Comparison of ENCODE assay signal across 8 cellular contexts in the genomic region with DNA sequence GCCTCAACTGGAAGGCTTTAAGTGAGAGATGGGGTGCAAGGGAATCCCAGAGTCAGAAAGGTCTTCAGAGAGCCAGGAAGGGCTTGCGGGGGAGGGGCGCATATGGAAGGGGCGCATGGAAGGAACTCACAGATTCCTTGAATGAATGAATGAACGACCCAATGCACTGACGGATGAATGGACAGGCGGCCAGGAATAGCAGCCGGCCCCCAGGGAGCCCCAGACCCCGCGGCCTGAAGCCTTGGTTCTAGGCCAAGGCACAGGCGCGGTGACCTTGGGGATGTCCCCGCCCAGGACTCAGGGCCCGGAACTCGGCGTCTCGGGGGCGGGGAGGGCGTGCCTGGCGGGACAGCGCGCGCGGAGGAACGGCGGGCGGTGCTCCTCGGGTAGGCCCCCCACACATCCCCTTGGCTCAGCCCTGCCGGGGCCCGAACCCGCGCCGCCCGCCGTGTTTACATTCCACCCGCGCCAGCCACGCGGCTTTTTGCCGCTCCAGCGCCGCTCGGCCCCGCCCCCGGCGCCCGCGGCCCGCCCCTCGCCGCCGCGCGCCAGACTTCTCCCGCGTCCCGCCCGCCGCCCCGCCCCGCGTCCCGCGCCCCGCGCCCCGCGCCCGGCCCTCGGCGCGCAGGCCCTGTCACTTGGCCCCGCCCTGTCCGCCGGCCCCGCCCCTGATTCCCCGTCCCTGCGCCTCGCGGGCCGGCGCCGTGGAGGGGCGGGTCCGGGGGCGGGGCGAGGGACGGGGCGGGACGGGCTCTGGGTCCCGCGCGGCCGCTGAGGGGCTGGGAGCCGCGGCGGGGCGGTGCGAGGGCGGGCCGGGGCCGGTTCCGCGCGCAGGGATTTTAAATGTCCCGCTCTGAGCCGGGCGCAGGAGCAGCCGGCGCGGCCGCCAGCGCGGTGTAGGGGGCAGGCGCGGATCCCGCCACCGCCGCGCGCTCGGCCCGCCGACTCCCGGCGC. TPM values are rescaled to one million over a fixed set of nuclear protein-coding genes. Genes with fewer than 3 reads are reported as not detected.
A peak's percentile ranks its signal among the peaks of the same experiment; 100 is the strongest.
DNase-seq lines count a peak whose midpoint lies in the region; ATAC-seq and TF ChIP-seq lines count a peak whose summit lies in the region.

A gene (plus strand): TSS at position 867 of the 955 bp plus-strand sequence. CDS start 565 bp downstream, outside the sequence.

- H2BK5ac ChIP-seq in H9 (ENCODE audit: insufficient read length, low read length) = no peak within 1 kb of the TSS

- no peak within 1 kb of the TSS for H2BK120ac ChIP-seq in H9 (ENCODE audit: low read depth, low read length, poor library complexity, severe bottlenecking)

- H4K91ac ChIP-seq in H9 (ENCODE audit: insufficient read length, low read depth, low read length) = no peak within 1 kb of the TSS

- H3F3A ChIP-seq in MM.1S (ENCODE audit: insufficient read depth, low read length) = peaks cover 30% of the 10 kb centered on the region

- no peak within 1 kb of the TSS for H4K8ac ChIP-seq in H9 (replicated peaks; ENCODE audit: insufficient read length, low read depth, low read length)

- no peak within 1 kb of the TSS for H3K4ac ChIP-seq in H9 (ENCODE audit: low read depth, low read length)

- no peak within 1 kb of the TSS for H3K23ac ChIP-seq in H9 (ENCODE audit: insufficient read length, low read depth, low read length)

- no peaks in the 10 kb centered on the region for H3K79me1 ChIP-seq in H9 (ENCODE audit: insufficient read depth, low read depth, low read length, poor library complexity, severe bottlenecking)

- no peak within 1 kb of the TSS for H2BK15ac ChIP-seq in H9 (ENCODE audit: low read depth, low read length)

- no peaks in the 10 kb centered on the region for H3K36me3 ChIP-seq in MM.1S (replicated peaks; ENCODE audit: insufficient read depth, low read length)
- H3K36me3 ChIP-seq in SK-N-MC (ENCODE audit: insufficient read depth, low read length) = no peaks in the 10 kb centered on the region; the same call in 1 of the 2 replicates
- no peaks in the 10 kb centered on the region for H3K36me3 ChIP-seq in suprapubic skin

- no peak for TF ChIP-seq POLR2A in suprapubic skin (IDR thresholded peaks at IDR 0.05)

- peak within 1 kb of the TSS; percentile 49 for H3K4me2 ChIP-seq in H9 (ENCODE audit: insufficient read depth, insufficient read length, low read length)
- H3K4me2 ChIP-seq in MM.1S (ENCODE audit: low read depth, low read length) = peak within 1 kb of the TSS; percentile 89

- H3K9ac ChIP-seq in H9 (ENCODE audit: extremely low read depth, insufficient read length, low read length) = no peak within 1 kb of the TSS
- peak within 1 kb of the TSS; percentile 89 for H3K9ac ChIP-seq in MM.1S (ENCODE audit: low read length)
- H3K9ac ChIP-seq in SK-N-MC (ENCODE audit: insufficient read length) = peak within 1 kb of the TSS; percentile 66

- H3K9me3 ChIP-seq in H9 (ENCODE audit: control insufficient read depth, low read depth, low read length) (no peaks in the 10 kb centered on the region), MM.1S (replicated peaks; ENCODE audit: insufficient read depth, low read length) (no peaks in the 10 kb centered on the region), SK-N-MC (ENCODE audit: low read depth, low read length) (no peaks in the 10 kb centered on the region), suprapubic skin (no peaks in the 10 kb centered on the region)

- peak within 1 kb of the TSS in 2 of 3 experiments; percentile 81 to 86; a peak in 5 of 7 replicates for H3K27ac Mint-ChIP-seq in H9
- H3K27ac Mint-ChIP-seq in activated naive CD4-positive, alpha-beta T cell treated with anti-CD3 and anti-CD28 coated beads for 36 hours = peak within 1 kb of the TSS; percentile 88

- peak; percentile 51 for DNase-seq in GF-D8 (lab: John Stamatoyannopoulos, UW)
- DNase-seq in H9 = peak; percentile 85
- peak; percentile 89 for DNase-seq in MM.1S
- DNase-seq in SK-N-MC (ENCODE audit: low read depth, low spot score) = no peak
- DNase-seq in activated naive CD4-positive, alpha-beta T cell treated with anti-CD3 and anti-CD28 coated beads for 36 hours = peak; percentile 97
- peak; percentile 87 for DNase-seq in globus pallidus (ENCODE audit: low spot score)
- peak; percentile 76 for DNase-seq in omental fat pad (ENCODE audit: low spot score)
- DNase-seq in suprapubic skin (ENCODE audit: low spot score in 2 of 2) = peak; percentile 94 to 95

- peak; percentile 98 for ATAC-seq in omental fat pad (ENCODE audit: low FRiP score)

- H4K5ac ChIP-seq in H9 (ENCODE audit: insufficient read length, low read depth, low read length) = no peak within 1 kb of the TSS

- H3K18ac ChIP-seq in H9 (ENCODE audit: insufficient read length, low read depth, low read length) = peak within 1 kb of the TSS; percentile 19

- H3K4me3 ChIP-seq in MM.1S (ENCODE audit: low read length) (peak within 1 kb of the TSS; percentile 80), SK-N-MC (peak within 1 kb of the TSS; percentile 79), suprapubic skin (peak within 1 kb of the TSS; percentile 69)

- H3K4me1 Mint-ChIP-seq in H9 = peaks cover 0 to 11% of the 10 kb centered on the region in 2 experiments; a peak in 3 of 4 replicates
- peaks cover 11% of the 10 kb centered on the region for H3K4me1 Mint-ChIP-seq in activated naive CD4-positive, alpha-beta T cell treated with anti-CD3 and anti-CD28 coated beads for 36 hours (ENCODE audit: low read depth)

- H2AFZ ChIP-seq in H9 (ENCODE audit: low read length) (no peak within 1 kb of the TSS), MM.1S (ENCODE audit: low read length) (peak within 1 kb of the TSS; percentile 73)

- intact Hi-C loops in activated naive CD4-positive, alpha-beta T cell treated with anti-CD3 and anti-CD28 coated beads for 36 hours (cut with micrococcal nuclease) = loop anchor here (1.0 to 5.0 kb wide), 8 partner anchors 20 to 599 kb away; a partner anchor contains a TSS

- no peak within 1 kb of the TSS for H3T11ph ChIP-seq in H9 (ENCODE audit: low read length)

- no peaks in the 10 kb centered on the region; a peak in 1 of 5 replicates for H3K9me3 Mint-ChIP-seq in H9
- no peaks in the 10 kb centered on the region for H3K9me3 Mint-ChIP-seq in activated naive CD4-positive, alpha-beta T cell treated with anti-CD3 and anti-CD28 coated beads for 36 hours

- H3K14ac ChIP-seq in H9 (ENCODE audit: insufficient read depth, low read length) = no peak within 1 kb of the TSS

- CTCF ChIA-PET in activated naive CD4-positive, alpha-beta T cell treated with anti-CD3 and anti-CD28 coated beads for 36 hours (lab: Charles Lee) = no interaction called here

- no peak within 1 kb of the TSS for H2BK12ac ChIP-seq in H9 (ENCODE audit: insufficient read length, low read depth, low read length)

- H3K9me2 ChIP-seq in MM.1S (replicated peaks; ENCODE audit: insufficient read depth, low read length) = no peaks in the 10 kb centered on the region

- no peak within 1 kb of the TSS for H2AK5ac ChIP-seq in H9 (ENCODE audit: insufficient read length, low read length)

- peaks cover 5% of the 10 kb centered on the region for H3K23me2 ChIP-seq in H9 (ENCODE audit: insufficient read length, low read depth, low read length, poor library complexity, severe bottlenecking)

- H3K4me1 ChIP-seq in H9 (ENCODE audit: insufficient read depth, low read length) (no peaks in the 10 kb centered on the region; the same call in 1 of the 2 replicates), MM.1S (ENCODE audit: low read length) (peaks cover 28% of the 10 kb centered on the region), suprapubic skin (peaks cover 23% of the 10 kb centered on the region)

- no peaks in the 10 kb centered on the region for H3K27me3 ChIP-seq in H9 (ENCODE audit: insufficient read depth, low read length)
- H3K27me3 ChIP-seq in MM.1S (replicated peaks; ENCODE audit: insufficient read depth, low read length) = no peaks in the 10 kb centered on the region
- H3K27me3 ChIP-seq in suprapubic skin = no peaks in the 10 kb centered on the region

- H3K27ac ChIP-seq in H9 (ENCODE audit: insufficient read length, low read depth, low read length) (no peak within 1 kb of the TSS), MM.1S (ENCODE audit: low read length) (peak within 1 kb of the TSS; percentile 46; the same call in 1 of the 2 replicates), SK-N-MC (no peak within 1 kb of the TSS), suprapubic skin (peak within 1 kb of the TSS; percentile 34)

- no CpG with 5 or more reads among the region's 125 CpGs for WGBS in H9 (ENCODE audit: extremely low coverage, insufficient read length, low lambda C conversion rate)
- WGBS in suprapubic skin = 11% methylated on average over 9 of the region's 125 CpGs

- H3K79me2 ChIP-seq in H9 (ENCODE audit: insufficient read depth, low read length) (no peaks in the 10 kb centered on the region), MM.1S (ENCODE audit: low read length) (peaks cover 15% of the 10 kb centered on the region)

- peaks cover 6 to 17% (median 9%) of the 10 kb centered on the region in 3 experiments for H3K36me3 Mint-ChIP-seq in H9 (ENCODE audit: insufficient read depth in 1 of 3, low read depth in 3 of 3)
- H3K36me3 Mint-ChIP-seq in activated naive CD4-positive, alpha-beta T cell treated with anti-CD3 and anti-CD28 coated beads for 36 hours (ENCODE audit: low read depth) = peaks cover 8% of the 10 kb centered on the region

- H3K27me3 Mint-ChIP-seq in H9 (ENCODE audit: low read depth) = peaks cover 7% of the 10 kb centered on the region
- H3K27me3 Mint-ChIP-seq in activated naive CD4-positive, alpha-beta T cell treated with anti-CD3 and anti-CD28 coated beads for 36 hours (ENCODE audit: low read depth) = no peaks in the 10 kb centered on the region

- TF ChIP-seq CTCF in H9 (conservative IDR thresholded peaks at IDR 0.05) (no peak), MM.1S (IDR thresholded peaks at IDR 0.05; ENCODE audit: low read length) (no peak), omental fat pad (IDR thresholded peaks at IDR 0.05) (no peak), suprapubic skin (IDR thresholded peaks at IDR 0.05) (no peak)

- H3K56ac ChIP-seq in H9 (ENCODE audit: insufficient read length, low read depth, low read length) = no peak within 1 kb of the TSS

- TF ChIP-seq EP300 in suprapubic skin (IDR thresholded peaks at IDR 0.05) = no peak

- no peak within 1 kb of the TSS for H2BK20ac ChIP-seq in H9 (ENCODE audit: low read depth, low read length, poor library complexity, severe bottlenecking)

- H4K20me1 ChIP-seq in H9 (ENCODE audit: control insufficient read depth, insufficient read depth, insufficient read length) (no peaks in the 10 kb centered on the region), MM.1S (ENCODE audit: insufficient read depth, low read length) (no peaks in the 10 kb centered on the region)

- peak within 1 kb of the TSS; percentile 72 to 90 for H3K4me3 Mint-ChIP-seq in H9
- H3K4me3 Mint-ChIP-seq in activated naive CD4-positive, alpha-beta T cell treated with anti-CD3 and anti-CD28 coated beads for 36 hours = peak within 1 kb of the TSS; percentile 84

RNA-seq across cellular contexts. Expression of the gene that starts here (rescaled TPM):
- total RNA-seq in H9 (2021) = 40.2 and 42.1 TPM in 2 replicates
- 10 to 100 TPM; 31.2 to 34.1 TPM for total RNA-seq in activated naive CD4-positive, alpha-beta T cell treated with anti-CD3 and anti-CD28 coated beads for 36 hours
- 1 to 10 TPM in 3 of 4 donors, not detected in 1; 1.9 to 3.8 (median 2.9) TPM for total RNA-seq in omental fat pad
- 10 to 100 TPM in 1 of 4 donors, 1 to 10 TPM in 3; 2.5 to 11.0 (median 6.0) TPM for total RNA-seq in suprapubic skin

Comparison
In these comparisons a context has a peak if more than half of its experiments do, and no peak if none do; other contexts are left out.
1. H3K27ac ChIP-seq: peak in MM.1S (single experiment) and suprapubic skin (single experiment); none in H9 (single experiment) and SK-N-MC (single experiment).
2. Peak in every context shown above with its lines, with median percentiles within 50 percentile points of each other: H3K4me3 ChIP-seq.